Comparison of ENCODE assay signal across 14 cellular contexts in genomic region chr9:129891519-129891918, GRCh38. TPM values are rescaled to one million over a fixed set of nuclear protein-coding genes. Genes with fewer than 3 reads are reported as not detected.
DNase-seq lines count a peak whose midpoint lies in the region; ATAC-seq, FAIRE-seq and TF ChIP-seq lines count a peak whose summit lies in the region.
"Had no signal": no experiment of that assay in that cellular context is flagged by ENCODE, and none has a peak within 500 bp of the region (broad histone marks: within the 10 kb centered on the region; RNA-seq: fewer than 3 reads in every experiment).

No MANE protein-coding gene starts in this region.

- H3K9ac ChIP-seq in BLaER1 (no peak overlapping the region; the same call in 1 of the 2 replicates), neural progenitor cell (no peak overlapping the region), HepG2 (ENCODE audit: insufficient read depth, low read depth, low read length) (no peak overlapping the region)

- peaks cover 22% of the 10 kb centered on the region for H3K4me1 Mint-ChIP-seq in brain
- peaks cover 41% of the 10 kb centered on the region for H3K4me1 Mint-ChIP-seq in neural progenitor cell

- no peaks in the 10 kb centered on the region for H3K27me3 ChIP-seq in BLaER1
- H3K27me3 ChIP-seq in neural progenitor cell, result no peaks in the 10 kb centered on the region
- H3K27me3 ChIP-seq in HepG2 (ENCODE audit: control insufficient read depth in 1 of 2, insufficient read depth in 2 of 2, low read length in 2 of 2), result no peaks in the 10 kb centered on the region

- TF ChIP-seq EP300 in HepG2 (IDR thresholded peaks at IDR 0.05; ENCODE audit: low read depth in 2 of 2, low read length in 2 of 2) (no peak), HepG2 (CRISPR knock-in tag; IDR thresholded peaks at IDR 0.05; ENCODE audit: borderline replicate concordance) (no peak)

- H3K9me3 Mint-ChIP-seq in brain (peaks cover 0 to 4% (median 0%) of the 10 kb centered on the region in 5 experiments), neural progenitor cell (no peaks in the 10 kb centered on the region)

- FAIRE-seq in HepG2 (lab: Jason Lieb, UNC), result no peak
- FAIRE-seq: TTC549 had no signal

- H3K27me3 Mint-ChIP-seq in brain, result no peaks in the 10 kb centered on the region
- H3K27me3 Mint-ChIP-seq in neural progenitor cell (ENCODE audit: insufficient read depth, low read depth), result peaks cover 3% of the 10 kb centered on the region

- H3K9me3 ChIP-seq in BLaER1, result no peaks in the 10 kb centered on the region
- H3K9me3 ChIP-seq in KOPT-K1 (ENCODE audit: insufficient read depth, low read length, poor library complexity, severe bottlenecking), result no peaks in the 10 kb centered on the region
- no peaks in the 10 kb centered on the region for H3K9me3 ChIP-seq in neural progenitor cell (ENCODE audit: low read depth)
- H3K9me3 ChIP-seq in HepG2 (ENCODE audit: low read length), result no peaks in the 10 kb centered on the region

- no peak overlapping the region for H3K27ac ChIP-seq in BLaER1
- peak overlapping the region; percentile 100 for H3K27ac ChIP-seq in KOPT-K1 (ENCODE audit: low read depth, low read length, poor library complexity, severe bottlenecking)
- no peak overlapping the region for H3K27ac ChIP-seq in neural progenitor cell
- H3K27ac ChIP-seq in HepG2 (ENCODE audit: extremely low read length, insufficient read depth, low read length), result no peak overlapping the region

- ATAC-seq in HepG2, result no peak

- peak overlapping the region; percentile 94 for H3K4me2 ChIP-seq in BLaER1
- no peak overlapping the region for H3K4me2 ChIP-seq in neural progenitor cell
- H3K4me2 ChIP-seq in HepG2 (ENCODE audit: low read depth, low read length), result no peak overlapping the region

- 94% methylated on average over 3 of the region's 3 CpGs for WGBS in HepG2 (ENCODE audit: low lambda C conversion rate)

- intact Hi-C loops in HepG2 (cut with micrococcal nuclease; ENCODE audit: unreplicated experiment), result no loop called here

- in situ Hi-C loops in ACHN (cut with HindIII; ENCODE audit: low pct_ligation_motif_present, low pct_unique_long_range_greater_than_20kb, low sequenced_read_pairs), result no loop called here
- in situ Hi-C loops in HepG2 (cut with HindIII; ENCODE audit: extremely low pct_ligation_motif_present, low pct_unique_long_range_greater_than_20kb), result no loop called here

- H4K20me1 ChIP-seq in BLaER1, result no peaks in the 10 kb centered on the region
- no peaks in the 10 kb centered on the region for H4K20me1 ChIP-seq in neural progenitor cell (ENCODE audit: low read depth)
- H4K20me1 ChIP-seq in HepG2 (ENCODE audit: insufficient read depth, low read length), result no peaks in the 10 kb centered on the region

- peaks cover 88% of the 10 kb centered on the region for H3K4me1 ChIP-seq in BLaER1
- H3K4me1 ChIP-seq in neural progenitor cell, result peaks cover 17% of the 10 kb centered on the region
- H3K4me1 ChIP-seq in HepG2 (ENCODE audit: insufficient read depth, low read length), result peaks cover 11% of the 10 kb centered on the region

- H3K27ac Mint-ChIP-seq in brain (peak overlapping the region; percentile 6 to 68 (median 54)), neural progenitor cell (peak overlapping the region; percentile 90)

- no peak for TF ChIP-seq POLR2A in HepG2 (IDR thresholded peaks at IDR 0.05; ENCODE audit: insufficient read depth in 1 of 2, low read depth in 2 of 2, low read length in 2 of 2)

- CTCF ChIA-PET in HepG2 (lab: Yijun Ruan, JAX; ENCODE audit: low intra/inter-chr PET ratio, low total read pairs), result no interaction called here

- no peak for TF ChIP-seq CTCF in brain (conservative IDR thresholded peaks at IDR 0.05)
- TF ChIP-seq CTCF in neural progenitor cell (IDR thresholded peaks at IDR 0.05), result no peak
- TF ChIP-seq CTCF in HepG2 (CRISPR knock-in tag; IDR thresholded peaks at IDR 0.05), result no peak

- H3K4me3 ChIP-seq in BLaER1, result no peak overlapping the region
- no peak overlapping the region for H3K4me3 ChIP-seq in neural progenitor cell
- no peak overlapping the region for H3K4me3 ChIP-seq in HepG2 (replicated peaks in 1 of 3; ENCODE audit: insufficient read depth in 1 of 3, low read depth in 2 of 3, low read length in 3 of 3)

- TF ChIP-seq RAD21 in HepG2 (CRISPR knock-in tag; IDR thresholded peaks at IDR 0.05), result no peak

- no TSS peak for BruUV-seq in HepG2 (replicated peaks; lab: Mats Ljungman, UMichigan)

- H3K36me3 Mint-ChIP-seq in brain, result peaks cover 59% of the 10 kb centered on the region
- H3K36me3 Mint-ChIP-seq in neural progenitor cell, result peaks cover 28% of the 10 kb centered on the region

- no peak for DNase-seq in neural progenitor cell (ENCODE audit: low spot score)
- no peak for DNase-seq in ACHN
- DNase-seq in cortex of kidney (lab: John Stamatoyannopoulos, UW), result no peak
- no peak for DNase-seq in anterior cingulate cortex (lab: John Stamatoyannopoulos, UW)
- DNase-seq in HepG2 (ENCODE audit: low spot score), result no peak
- DNase-seq: NCI-H1092 treated with DMSO at 0.1 percent for 48 hours; occipital lobe; OCI-M1; stimulated activated CD4-positive, alpha-beta T cell treated with anti-CD3 and anti-CD28 coated beads, Interleukin-2, amount 100 ng/mL, for 48 hours; trophoblast cell had no signal

- H2AFZ ChIP-seq in neural progenitor cell (replicated peaks) (no peak overlapping the region), HepG2 (ENCODE audit: low read length) (no peak overlapping the region)

- no peaks in the 10 kb centered on the region for H3K79me2 ChIP-seq in neural progenitor cell (ENCODE audit: low read depth)
- H3K79me2 ChIP-seq in HepG2 (ENCODE audit: insufficient read depth, low read length), result no peaks in the 10 kb centered on the region

- POLR2A ChIA-PET in HepG2 (lab: Yijun Ruan, JAX), result no interaction called here

- no peak overlapping the region for H3K4me3 Mint-ChIP-seq in brain
- H3K4me3 Mint-ChIP-seq in neural progenitor cell, result no peak overlapping the region

- H3F3A ChIP-seq in neural progenitor cell (ENCODE audit: low read depth), result peaks cover 19% of the 10 kb centered on the region

- H3K36me3 ChIP-seq in BLaER1, result no peaks in the 10 kb centered on the region
- H3K36me3 ChIP-seq in KOPT-K1 (ENCODE audit: insufficient read depth, low read length), result peaks cover 21% of the 10 kb centered on the region
- no peaks in the 10 kb centered on the region for H3K36me3 ChIP-seq in neural progenitor cell
- H3K36me3 ChIP-seq in HepG2 (replicated peaks in 1 of 2; ENCODE audit: control insufficient read depth in 1 of 2, insufficient read depth in 2 of 2, low read length in 2 of 2), result peaks cover 4 to 8% of the 10 kb centered on the region in 2 experiments; a peak in 2 of 5 replicates

RNA-seq across cellular contexts. Expression of gene USP20, which starts 56.3 kb away (rescaled TPM):
- polyA plus RNA-seq in brain (ENCODE audit: insufficient read depth, low read depth, low replicate concordance), result 61.8 TPM
- total RNA-seq in neural progenitor cell (ENCODE audit: low replicate concordance), result 10.8 and 25.2 TPM in 2 replicates
- total RNA-seq in HepG2 (2016; rRNA removed; fragmentation: Illumina TruSeq; extraction: Trizol), result 2.9 and 4.4 TPM in 2 replicates
- total RNA-seq in HepG2 (2016; cell fraction: cytosol; rRNA removed; fragmentation: Illumina TruSeq; extraction: Trizol; ENCODE audit: low read depth), result 0.51 and 1.3 TPM in 2 replicates
- total RNA-seq in HepG2 (2016; cell fraction: insoluble cytoplasmic fraction; rRNA removed; fragmentation: Illumina TruSeq; extraction: Trizol), result 3.8 and 5.0 TPM in 2 replicates
- total RNA-seq in HepG2 (2016; cell fraction: membrane; rRNA removed; fragmentation: Illumina TruSeq; extraction: Trizol), result 1.9 and 2.3 TPM in 2 replicates
- total RNA-seq in HepG2 (2016; cell fraction: nucleus; rRNA removed; fragmentation: Illumina TruSeq; extraction: Trizol), result 5.5 TPM in 2 replicates
- 5.9 and 8.7 TPM in 2 replicates for polyA plus RNA-seq in HepG2 (2011; rRNA removed)
- polyA plus RNA-seq in HepG2 (2011; cell fraction: cytosol; rRNA removed), result 4.0 and 5.7 TPM in 2 replicates
- polyA plus RNA-seq in HepG2 (2011; cell fraction: nucleus; rRNA removed), result 64.1 and 76.1 TPM in 2 replicates
- 7.5 and 8.7 TPM in 2 replicates for polyA plus RNA-seq in HepG2 (2012)
- 0.70 and 0.96 TPM in 2 replicates for polyA plus RNA-seq in HepG2 (2016; cell fraction: cytosol; fragmentation: Illumina TruSeq; extraction: Trizol; ENCODE audit: low read depth)
- 2.6 and 3.2 TPM in 2 replicates for polyA plus RNA-seq in HepG2 (2016; cell fraction: insoluble cytoplasmic fraction; fragmentation: Illumina TruSeq; extraction: Trizol; ENCODE audit: low read depth)
- polyA plus RNA-seq in HepG2 (2016; cell fraction: membrane; fragmentation: Illumina TruSeq; extraction: Trizol; ENCODE audit: low read depth), result 1.4 and 1.5 TPM in 2 replicates
- 14.4 and 18.6 TPM in 2 replicates for polyA plus RNA-seq in HepG2 (2016; cell fraction: nucleus; fragmentation: Illumina TruSeq; extraction: Trizol; ENCODE audit: insufficient read depth, low read depth)
- 11.2 and 18.8 TPM in 2 replicates for polyA minus RNA-seq in HepG2 (2011; rRNA and poly(A)+ RNA removed; ENCODE audit: low replicate concordance)
- polyA minus RNA-seq in HepG2 (2011; cell fraction: cytosol; rRNA and poly(A)+ RNA removed), result 3.8 and 5.1 TPM in 2 replicates
- polyA minus RNA-seq in HepG2 (2011; cell fraction: nucleus; rRNA and poly(A)+ RNA removed), result 8.5 and 10.2 TPM in 2 replicates

RNA-seq across cellular contexts. Expression of gene C9orf78, which starts 56.4 kb away (rescaled TPM):
- polyA plus RNA-seq in brain (ENCODE audit: insufficient read depth, low read depth, low replicate concordance) (119 TPM), HepG2 (2011; rRNA removed) (14.7 and 18.4 TPM in 2 replicates)
- total RNA-seq in neural progenitor cell (ENCODE audit: low replicate concordance) (40.9 and 42.2 TPM in 2 replicates), HepG2 (2016; rRNA removed; fragmentation: Illumina TruSeq; extraction: Trizol) (35.5 and 49.0 TPM in 2 replicates)
- 14.6 and 16.3 TPM in 2 replicates for total RNA-seq in HepG2 (2016; cell fraction: cytosol; rRNA removed; fragmentation: Illumina TruSeq; extraction: Trizol; ENCODE audit: low read depth)
- 37.6 and 59.4 TPM in 2 replicates for total RNA-seq in HepG2 (2016; cell fraction: insoluble cytoplasmic fraction; rRNA removed; fragmentation: Illumina TruSeq; extraction: Trizol)
- total RNA-seq in HepG2 (2016; cell fraction: membrane; rRNA removed; fragmentation: Illumina TruSeq; extraction: Trizol), result 28.0 and 28.1 TPM in 2 replicates
- total RNA-seq in HepG2 (2016; cell fraction: nucleus; rRNA removed; fragmentation: Illumina TruSeq; extraction: Trizol), result 12.7 and 14.8 TPM in 2 replicates
- 17.3 and 19.6 TPM in 2 replicates for polyA plus RNA-seq in HepG2 (2011; cell fraction: cytosol; rRNA removed)
- 3.1 and 4.7 TPM in 2 replicates for polyA plus RNA-seq in HepG2 (2011; cell fraction: nucleus; rRNA removed)
- 23.6 and 27.5 TPM in 2 replicates for polyA plus RNA-seq in HepG2 (2012)
- 18.5 and 18.8 TPM in 2 replicates for polyA plus RNA-seq in HepG2 (2016; cell fraction: cytosol; fragmentation: Illumina TruSeq; extraction: Trizol; ENCODE audit: low read depth)
- polyA plus RNA-seq in HepG2 (2016; cell fraction: insoluble cytoplasmic fraction; fragmentation: Illumina TruSeq; extraction: Trizol; ENCODE audit: low read depth), result 81.0 and 86.6 TPM in 2 replicates
- polyA plus RNA-seq in HepG2 (2016; cell fraction: membrane; fragmentation: Illumina TruSeq; extraction: Trizol; ENCODE audit: low read depth), result 30.0 and 32.0 TPM in 2 replicates
- polyA plus RNA-seq in HepG2 (2016; cell fraction: nucleus; fragmentation: Illumina TruSeq; extraction: Trizol; ENCODE audit: insufficient read depth, low read depth), result 30.1 and 37.2 TPM in 2 replicates
- 1.4 and 13.5 TPM in 2 replicates for polyA minus RNA-seq in HepG2 (2011; rRNA and poly(A)+ RNA removed; ENCODE audit: low replicate concordance)
- 8.1 and 10.6 TPM in 2 replicates for polyA minus RNA-seq in HepG2 (2011; cell fraction: cytosol; rRNA and poly(A)+ RNA removed)
- 7.0 and 9.3 TPM in 2 replicates for polyA minus RNA-seq in HepG2 (2011; cell fraction: nucleus; rRNA and poly(A)+ RNA removed)
